In genomic region chr2:20350105-20350712, GRCh38 we compare ENCODE assay signal across 8 cellular contexts. TPM values are rescaled to one million over a fixed set of nuclear protein-coding genes. Genes with fewer than 3 reads are reported as not detected.
DNase-seq lines count a peak whose midpoint lies in the region; ATAC-seq and TF ChIP-seq lines count a peak whose summit lies in the region.

No MANE protein-coding gene starts in this region.

- no peak overlapping the region for H3K4me3 Mint-ChIP-seq in stimulated activated effector memory CD8-positive, alpha-beta T cell treated with anti-CD3 and anti-CD28 coated beads, Interleukin-12 subunit alpha, Interleukin-12 subunit beta, amount 100 ng/mL, for 72 hours

- peak; percentile 53 to 78 for DNase-seq in NCI-H526 (lab: John Stamatoyannopoulos, UW)
- peak; percentile 56 for DNase-seq in activated CD8-positive, alpha-beta memory T cell treated with anti-CD3 and anti-CD28 coated beads, Interleukin-2, amount 50 U/mL, for 4 hours
- DNase-seq in epithelial cell of prostate (ENCODE audit: low read depth, low spot score) = no peak
- peak; percentile 44 for DNase-seq in myocyte (ENCODE audit: low read depth)
- DNase-seq in stimulated activated effector memory CD8-positive, alpha-beta T cell treated with anti-CD3 and anti-CD28 coated beads, Interleukin-12 subunit alpha, Interleukin-12 subunit beta, amount 100 ng/mL, for 72 hours (ENCODE audit: low spot score in 2 of 2) = peak; percentile 56 to 88

- TF ChIP-seq CTCF in 22Rv1 (IDR thresholded peaks at IDR 0.05) = no peak

- H3K36me3 Mint-ChIP-seq in stimulated activated effector memory CD8-positive, alpha-beta T cell treated with anti-CD3 and anti-CD28 coated beads, Interleukin-12 subunit alpha, Interleukin-12 subunit beta, amount 100 ng/mL, for 72 hours = peaks cover 48% of the 10 kb centered on the region

- H3K27ac Mint-ChIP-seq in stimulated activated effector memory CD8-positive, alpha-beta T cell treated with anti-CD3 and anti-CD28 coated beads, Interleukin-12 subunit alpha, Interleukin-12 subunit beta, amount 100 ng/mL, for 72 hours = no peak overlapping the region

- peaks cover 31% of the 10 kb centered on the region for H3K4me1 Mint-ChIP-seq in stimulated activated effector memory CD8-positive, alpha-beta T cell treated with anti-CD3 and anti-CD28 coated beads, Interleukin-12 subunit alpha, Interleukin-12 subunit beta, amount 100 ng/mL, for 72 hours

- ATAC-seq in GM18502 (IDR thresholded peaks at IDR 0.05; ENCODE audit: poor library complexity, unreplicated experiment) = peak; percentile 33
- peak; percentile 31 for ATAC-seq in HG02943 (IDR thresholded peaks at IDR 0.05; ENCODE audit: low read depth, unreplicated experiment)
- ATAC-seq in stimulated activated effector memory CD8-positive, alpha-beta T cell treated with anti-CD3 and anti-CD28 coated beads, Interleukin-12 subunit alpha, Interleukin-12 subunit beta, amount 100 ng/mL, for 72 hours = peak; percentile 53

- peak overlapping the region; percentile 98 for H3K27ac ChIP-seq in 22Rv1
- peak overlapping the region; percentile 87 for H3K27ac ChIP-seq in epithelial cell of prostate

- H3K9me3 Mint-ChIP-seq in stimulated activated effector memory CD8-positive, alpha-beta T cell treated with anti-CD3 and anti-CD28 coated beads, Interleukin-12 subunit alpha, Interleukin-12 subunit beta, amount 100 ng/mL, for 72 hours = no peaks in the 10 kb centered on the region

RNA-seq across cellular contexts. Expression of gene PUM2, which starts 0.4 kb away (rescaled TPM):
- 25.9 and 27.9 TPM in 2 replicates for total RNA-seq in myocyte
- polyA plus RNA-seq in myocyte (2012) = 26.1 TPM
